Comparison of ENCODE assay signal across 11 cellular contexts in the genomic region with DNA sequence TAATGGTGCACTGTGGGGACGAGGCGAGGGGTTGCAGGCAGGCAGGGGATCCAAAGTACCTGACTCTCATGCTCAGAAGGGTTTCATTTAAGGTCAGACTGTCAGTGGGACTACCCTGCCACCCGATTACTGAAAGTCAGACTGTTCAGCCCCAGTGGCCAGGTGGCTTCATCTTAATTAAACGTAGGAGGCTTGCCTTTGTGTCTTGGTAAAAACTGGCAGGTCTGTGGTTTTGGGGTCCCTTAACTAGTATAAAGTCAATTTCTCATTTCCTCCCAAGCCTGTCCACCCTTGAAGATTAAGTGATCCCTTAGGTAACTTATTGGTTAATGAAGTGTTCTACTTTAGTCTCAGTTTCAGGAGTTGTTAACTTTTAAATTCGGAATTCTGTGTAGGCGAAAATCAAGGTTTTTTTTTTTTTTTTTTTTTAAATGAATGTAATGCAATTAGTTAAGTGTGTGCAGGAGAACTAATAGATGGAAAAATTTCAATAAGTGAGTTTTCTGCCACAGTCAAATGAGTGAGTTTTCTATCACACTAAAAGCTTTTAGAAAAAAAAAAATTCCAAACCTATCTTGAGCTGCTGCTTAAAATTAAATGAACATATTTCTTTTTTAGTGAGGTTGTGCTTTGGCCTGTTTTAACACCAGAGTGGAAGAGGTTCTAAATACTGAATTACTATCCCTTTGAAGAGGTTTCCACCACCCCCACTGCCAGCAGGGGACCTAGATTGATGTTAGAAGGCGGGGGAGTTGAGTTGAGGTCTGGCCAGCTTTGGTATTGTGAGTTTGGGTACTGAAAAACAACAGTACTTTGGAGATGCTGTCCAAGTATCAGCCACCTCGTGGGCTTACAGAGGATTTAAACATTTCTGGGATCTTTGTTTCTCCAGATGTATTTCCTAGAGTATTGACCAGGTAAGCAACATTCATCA. TPM values are rescaled to one million over a fixed set of nuclear protein-coding genes. Genes with fewer than 3 reads are reported as not detected.
DNase-seq lines count a peak whose midpoint lies in the region; ATAC-seq and TF ChIP-seq lines count a peak whose summit lies in the region.
"Had no signal": no experiment of that assay in that cellular context is flagged by ENCODE, and none has a peak within 500 bp of the region (broad histone marks: within the 10 kb centered on the region; RNA-seq: fewer than 3 reads in every experiment).

No MANE protein-coding gene starts in this region.

- peak; percentile 78 for ATAC-seq in GM18867 (IDR thresholded peaks at IDR 0.05; ENCODE audit: unreplicated experiment)
- ATAC-seq in GM21737 (IDR thresholded peaks at IDR 0.05; ENCODE audit: unreplicated experiment) = peak; percentile 66
- ATAC-seq in HG03457 (IDR thresholded peaks at IDR 0.05; ENCODE audit: unreplicated experiment) = peak; percentile 69
- peak in 1 of 2 donors; percentile 20 for ATAC-seq in natural killer cell treated with Interleukin-12 subunit alpha and Interleukin-12 subunit beta and Interleukin-15 and Interleukin-18, amount 100 ng/mL, for 72 hours
- ATAC-seq in right lobe of liver = no peak

- H3K36me3 ChIP-seq in right lobe of liver = no peaks in the 10 kb centered on the region

- CTCF ChIA-PET in activated CD4-positive, alpha-beta T cell treated with anti-CD3 and anti-CD28 coated beads, Interleukin-2, amount 10 ng/mL, durations not matched to agents 7 days and 5 days (lab: Charles Lee) = interaction anchor here (0.7 to 1.2 kb wide), 6 partner anchors 10 to 115 kb away, joined by 3 to 4 read pairs (median 4); partner anchors contain the start of gene SUMF1

- no peak for DNase-seq in natural killer cell treated with Interleukin-12 subunit alpha and Interleukin-12 subunit beta and Interleukin-15 and Interleukin-18, amount 100 ng/mL, for 72 hours (ENCODE audit: low spot score)
- DNase-seq in activated CD4-positive, alpha-beta T cell treated with anti-CD3 and anti-CD28 coated beads, Interleukin-2, amount 10 ng/mL, durations not matched to agents 7 days and 5 days = no peak
- DNase-seq in AML-193 (lab: John Stamatoyannopoulos, UW) (no peak), right lobe of liver (no peak), hippocampal formation (lab: John Stamatoyannopoulos, UW) (no peak)
- DNase-seq: NCI-H1436, posterior cingulate gyrus had no signal

- no peak for TF ChIP-seq CTCF in right lobe of liver (IDR thresholded peaks at IDR 0.05)

- H3K4me1 Mint-ChIP-seq in natural killer cell treated with Interleukin-12 subunit alpha and Interleukin-12 subunit beta and Interleukin-15 and Interleukin-18, amount 100 ng/mL, for 72 hours (ENCODE audit: low read depth in 2 of 2) = peaks cover 49 to 59% of the 10 kb centered on the region in 2 donors
- peaks cover 47% of the 10 kb centered on the region for H3K4me1 Mint-ChIP-seq in activated CD4-positive, alpha-beta T cell treated with anti-CD3 and anti-CD28 coated beads, Interleukin-2, amount 10 ng/mL, durations not matched to agents 7 days and 5 days

- no peaks in the 10 kb centered on the region for H3K27me3 ChIP-seq in right lobe of liver

- POLR2A ChIA-PET in activated CD4-positive, alpha-beta T cell treated with anti-CD3 and anti-CD28 coated beads, Interleukin-2, amount 10 ng/mL, durations not matched to agents 7 days and 5 days (lab: Charles Lee) = no interaction called here

- 71% methylated on average over 8 of the region's 8 CpGs for WGBS in right lobe of liver (ENCODE audit: insufficient coverage, low coverage, low lambda C conversion rate, missing lambda C conversion rate)

- intact Hi-C loops in right lobe of liver (cut with DNase I) = no loop called here

- H3K9me3 Mint-ChIP-seq in natural killer cell treated with Interleukin-12 subunit alpha and Interleukin-12 subunit beta and Interleukin-15 and Interleukin-18, amount 100 ng/mL, for 72 hours = peaks cover 4% of the 10 kb centered on the region
- no peaks in the 10 kb centered on the region for H3K9me3 Mint-ChIP-seq in activated CD4-positive, alpha-beta T cell treated with anti-CD3 and anti-CD28 coated beads, Interleukin-2, amount 10 ng/mL, durations not matched to agents 7 days and 5 days
- H3K9me3 Mint-ChIP-seq: brain had no signal

- peak overlapping the region; percentile 92 for H3K4me3 Mint-ChIP-seq in natural killer cell treated with Interleukin-12 subunit alpha and Interleukin-12 subunit beta and Interleukin-15 and Interleukin-18, amount 100 ng/mL, for 72 hours
- H3K4me3 Mint-ChIP-seq in activated CD4-positive, alpha-beta T cell treated with anti-CD3 and anti-CD28 coated beads, Interleukin-2, amount 10 ng/mL, durations not matched to agents 7 days and 5 days = no peak overlapping the region

- no peaks in the 10 kb centered on the region for H3K9me3 ChIP-seq in right lobe of liver

- no peaks in the 10 kb centered on the region for H3K36me3 Mint-ChIP-seq in natural killer cell treated with Interleukin-12 subunit alpha and Interleukin-12 subunit beta and Interleukin-15 and Interleukin-18, amount 100 ng/mL, for 72 hours
- peaks cover 16% of the 10 kb centered on the region for H3K36me3 Mint-ChIP-seq in activated CD4-positive, alpha-beta T cell treated with anti-CD3 and anti-CD28 coated beads, Interleukin-2, amount 10 ng/mL, durations not matched to agents 7 days and 5 days (ENCODE audit: low read depth)
- H3K36me3 Mint-ChIP-seq: brain had no signal

- H3K4me1 ChIP-seq in right lobe of liver = peaks cover 0 to 27% (median 0%) of the 10 kb centered on the region in 4 donors

- peak overlapping the region; percentile 94 to 97 for H3K27ac Mint-ChIP-seq in natural killer cell treated with Interleukin-12 subunit alpha and Interleukin-12 subunit beta and Interleukin-15 and Interleukin-18, amount 100 ng/mL, for 72 hours
- no peak overlapping the region for H3K27ac Mint-ChIP-seq in activated CD4-positive, alpha-beta T cell treated with anti-CD3 and anti-CD28 coated beads, Interleukin-2, amount 10 ng/mL, durations not matched to agents 7 days and 5 days

- no peak for TF ChIP-seq POLR2A in right lobe of liver (IDR thresholded peaks at IDR 0.05)

- H3K27me3 Mint-ChIP-seq in natural killer cell treated with Interleukin-12 subunit alpha and Interleukin-12 subunit beta and Interleukin-15 and Interleukin-18, amount 100 ng/mL, for 72 hours = no peaks in the 10 kb centered on the region
- H3K27me3 Mint-ChIP-seq in activated CD4-positive, alpha-beta T cell treated with anti-CD3 and anti-CD28 coated beads, Interleukin-2, amount 10 ng/mL, durations not matched to agents 7 days and 5 days = no peaks in the 10 kb centered on the region

- H3K4me3 ChIP-seq in right lobe of liver = no peak overlapping the region

- H3K27ac ChIP-seq in right lobe of liver = no peak overlapping the region

RNA-seq across cellular contexts. Expression of gene ITPR1, which starts 15.2 kb away (rescaled TPM):
- 100 to 1,000 TPM; 119 to 177 TPM for total RNA-seq in natural killer cell treated with Interleukin-12 subunit alpha and Interleukin-12 subunit beta and Interleukin-15 and Interleukin-18, amount 100 ng/mL, for 72 hours
- 10 to 100 TPM; 42.3 to 44.7 TPM for total RNA-seq in activated CD4-positive, alpha-beta T cell treated with anti-CD3 and anti-CD28 coated beads, Interleukin-2, amount 10 ng/mL, durations not matched to agents 7 days and 5 days
- total RNA-seq in right lobe of liver = 10 to 100 TPM in 4 of 6 experiments, 1 to 10 TPM in 2; 6.5 to 16.2 (median 11.5) TPM

RNA-seq across cellular contexts. Expression of gene SUMF1, which starts 41.2 kb away (rescaled TPM):
- total RNA-seq in natural killer cell treated with Interleukin-12 subunit alpha and Interleukin-12 subunit beta and Interleukin-15 and Interleukin-18, amount 100 ng/mL, for 72 hours = 10 to 100 TPM; 13.6 to 13.7 TPM
- 1 to 10 TPM; 6.2 to 9.0 TPM for total RNA-seq in activated CD4-positive, alpha-beta T cell treated with anti-CD3 and anti-CD28 coated beads, Interleukin-2, amount 10 ng/mL, durations not matched to agents 7 days and 5 days
- total RNA-seq in right lobe of liver = 10 to 100 TPM; 15.9 to 32.4 (median 21.3) TPM

Comparison
In these comparisons a context has a peak if more than half of its experiments do, and no peak if none do; other contexts are left out.
1. ATAC-seq: peak in GM18867 (single experiment), GM21737 (single experiment) and HG03457 (single experiment); none in right lobe of liver (0 of 4).